ENCODE assay signal across 9 cellular contexts in genomic region chr11:31479073-31479472, GRCh38.
"Had no signal": no experiment of that assay in that cellular context is flagged by ENCODE, and none has a peak within 500 bp of the region (broad histone marks: within the 10 kb centered on the region; RNA-seq: fewer than 3 reads in every experiment).

No MANE protein-coding gene starts in this region.

- H3K9ac ChIP-seq: GM23248 had no signal

- H3K4me3 ChIP-seq: GM23248, HAP-1, K562 had no signal

- H3K9me3 ChIP-seq: HAP-1 had no signal

- H3K27ac ChIP-seq: GM23248 had no signal

- H3K36me3 ChIP-seq: HAP-1 had no signal

- H3K4me3 Mint-ChIP-seq: HFFc6 had no signal

- ATAC-seq: HCT116, K562 had no signal

- H3K9me3 Mint-ChIP-seq: HFFc6 had no signal

- H3K27ac Mint-ChIP-seq: HFFc6 had no signal

- H2AFZ ChIP-seq: GM23248 had no signal

- DNase-seq: GM23248, GOT3, H7, HFFc6, IMR-90, KG1 had no signal
